In genomic region chr16:51157698-51158097, GRCh38 we compare ENCODE assay signal across 25 cellular contexts. TPM values are rescaled to one million over a fixed set of nuclear protein-coding genes. Genes with fewer than 3 reads are reported as not detected.
DNase-seq lines count a peak whose midpoint lies in the region; ATAC-seq, FAIRE-seq and TF ChIP-seq lines count a peak whose summit lies in the region.
"Had no signal": no experiment of that assay in that cellular context is flagged by ENCODE, and none has a peak within 500 bp of the region (broad histone marks: within the 10 kb centered on the region; RNA-seq: fewer than 3 reads in every experiment).

No MANE protein-coding gene starts in this region.

- DNase-seq in IMR-90 (no peak), fibroblast of peridontal ligament (ENCODE audit: extremely low read depth) (peak; percentile 18), HepG2 (ENCODE audit: low spot score) (no peak), renal cortical epithelial cell (ENCODE audit: low read depth) (peak; percentile 65), GOT3 (lab: John Stamatoyannopoulos, UW) (no peak)
- DNase-seq: CD8-positive, alpha-beta memory T cell; DMS79; NCI-H1417 treated with DMSO at 0.1 percent for 48 hours; NCI-H1930; NCI-H2171; NCI-H510A; NCI-H774; PC-3; SJCRH30 had no signal

- H2AK9ac ChIP-seq in IMR-90 (replicated peaks; ENCODE audit: low read depth, low read length, poor library complexity) = no peak overlapping the region

- peak overlapping the region; percentile 34; the same call in 1 of the 2 replicates for H3K14ac ChIP-seq in IMR-90 (replicated peaks; ENCODE audit: low read depth, low read length)

- POLR2A ChIA-PET in IMR-90 (lab: Charles Lee; ENCODE audit: unreplicated experiment) = no interaction called here
- POLR2A ChIA-PET in HepG2 (lab: Yijun Ruan, JAX) = no interaction called here

- in situ Hi-C loops in IMR-90 (cut with MboI; ENCODE audit: low sequenced_read_pairs) = no loop called here
- in situ Hi-C loops in HepG2 (cut with HindIII; ENCODE audit: extremely low pct_ligation_motif_present, low pct_unique_long_range_greater_than_20kb) = no loop called here

- ATAC-seq in IMR-90 (ENCODE audit: low read depth) (no peak), HepG2 (no peak), HG03565 (IDR thresholded peaks at IDR 0.05; ENCODE audit: unreplicated experiment) (no peak), HG03196 (IDR thresholded peaks at IDR 0.05; ENCODE audit: unreplicated experiment) (no peak), GM18861 (IDR thresholded peaks at IDR 0.05; ENCODE audit: unreplicated experiment) (no peak)
- ATAC-seq: K562, PC-3 had no signal

- no peak overlapping the region for H2AK5ac ChIP-seq in IMR-90 (ENCODE audit: low read depth, low read length)

- peak overlapping the region; percentile 68; the same call in 1 of the 2 replicates for H3K18ac ChIP-seq in IMR-90 (ENCODE audit: low read depth, low read length)

- H3K9me3 ChIP-seq in IMR-90 (ENCODE audit: control insufficient read depth, insufficient read depth, low read length) (no peaks in the 10 kb centered on the region), HepG2 (ENCODE audit: low read length) (no peaks in the 10 kb centered on the region)
- H3K9me3 ChIP-seq: SJCRH30 had no signal

- H3K4me1 ChIP-seq in IMR-90 (ENCODE audit: control insufficient read depth, insufficient read depth, low read length) = peaks cover 12% of the 10 kb centered on the region
- peaks cover 44% of the 10 kb centered on the region for H3K4me1 ChIP-seq in HepG2 (ENCODE audit: insufficient read depth, low read length)
- H3K4me1 ChIP-seq: SJCRH30 had no signal

- TF ChIP-seq CTCF in IMR-90 (conservative IDR thresholded peaks at IDR 0.05; ENCODE audit: low read depth, low read length) = no peak
- TF ChIP-seq CTCF in HepG2 (CRISPR knock-in tag; IDR thresholded peaks at IDR 0.05) = no peak

- H3K36me3 ChIP-seq in IMR-90 (ENCODE audit: control insufficient read depth, insufficient read depth, low read length) (no peaks in the 10 kb centered on the region), HepG2 (replicated peaks in 1 of 2; ENCODE audit: control insufficient read depth in 1 of 2, insufficient read depth in 2 of 2, low read length in 2 of 2) (no peaks in the 10 kb centered on the region)
- H3K36me3 ChIP-seq: BLaER1 treated with 17β-estradiol and CSF1 and Interleukin-3, amounts not matched to agents 10 nM and 100 nM; SJCRH30 had no signal

- TF ChIP-seq POLR2A in IMR-90 (IDR thresholded peaks at IDR 0.05; ENCODE audit: low read depth, low read length) (no peak), HepG2 (IDR thresholded peaks at IDR 0.05; ENCODE audit: insufficient read depth in 1 of 2, low read depth in 2 of 2, low read length in 2 of 2) (no peak)

- WGBS in IMR-90 (ENCODE audit: extremely low coverage in 2 of 2, insufficient read length in 1 of 2), 2 experiments = no CpG with 5 or more reads among the region's 2 CpGs
- 10% methylated on average over 2 of the region's 2 CpGs for WGBS in HepG2 (ENCODE audit: low lambda C conversion rate)

- H4K5ac ChIP-seq in IMR-90 (ENCODE audit: low read depth, low read length) = peak overlapping the region; percentile 42; the same call in 1 of the 2 replicates

- H2BK120ac ChIP-seq in IMR-90 (ENCODE audit: low read depth, low read length) = peak overlapping the region; percentile 56

- H4K8ac ChIP-seq in IMR-90 (ENCODE audit: low read depth in 2 of 2, low read length in 2 of 2) = peak overlapping the region; percentile 52 to 60; a peak in 2 of 4 replicates

- H4K20me1 ChIP-seq in IMR-90 (ENCODE audit: insufficient read depth, low read length) (0 out of 2 replicates have a peak, but pooled peaks cover 5% of the 10 kb centered on the region), HepG2 (ENCODE audit: insufficient read depth, low read length) (no peaks in the 10 kb centered on the region)

- TF ChIP-seq EP300 in HepG2 (IDR thresholded peaks at IDR 0.05; ENCODE audit: low read depth in 2 of 2, low read length in 2 of 2) (no peak), HepG2 (CRISPR knock-in tag; IDR thresholded peaks at IDR 0.05; ENCODE audit: borderline replicate concordance) (no peak)

- BruUV-seq in IMR-90 (replicated peaks; lab: Mats Ljungman, UMichigan) (no TSS peak), HepG2 (replicated peaks; lab: Mats Ljungman, UMichigan) (no TSS peak)

- H2BK15ac ChIP-seq in IMR-90 (ENCODE audit: low read depth, low read length) = no peak overlapping the region

- H3K4me3 ChIP-seq in IMR-90 (ENCODE audit: insufficient read depth, low read depth, low read length) (no peak overlapping the region), HepG2 (replicated peaks in 1 of 3; ENCODE audit: insufficient read depth in 1 of 3, low read depth in 2 of 3, low read length in 3 of 3) (no peak overlapping the region)
- H3K4me3 ChIP-seq: BLaER1 treated with 17β-estradiol and CSF1 and Interleukin-3, amounts not matched to agents 10 nM and 100 nM; K562; SJCRH30 had no signal

- TF ChIP-seq RAD21 in IMR-90 (IDR thresholded peaks at IDR 0.05; ENCODE audit: low read length) (no peak), HepG2 (CRISPR knock-in tag; IDR thresholded peaks at IDR 0.05) (no peak)

- H3K4ac ChIP-seq in IMR-90 (ENCODE audit: low read depth, low read length) = peak overlapping the region; percentile 37

- CTCF ChIA-PET in IMR-90 (lab: Yijun Ruan, JAX) = no interaction called here
- CTCF ChIA-PET in HepG2 (lab: Yijun Ruan, JAX; ENCODE audit: low intra/inter-chr PET ratio, low total read pairs) = no interaction called here

- no peak overlapping the region for H3K56ac ChIP-seq in IMR-90 (ENCODE audit: extremely low read depth, insufficient read depth, low read length)

- 0 out of 2 replicates have a peak overlapping the region, but pooled peaks have one; percentile 19 for H4K91ac ChIP-seq in IMR-90 (ENCODE audit: insufficient read depth, low read depth, low read length)

- H3K23ac ChIP-seq in IMR-90 (ENCODE audit: low read depth, low read length) = 0 out of 2 replicates have a peak overlapping the region, but pooled peaks have one; percentile 70

- H3K79me2 ChIP-seq in HepG2 (ENCODE audit: insufficient read depth, low read length) = no peaks in the 10 kb centered on the region

- no peak overlapping the region for H2BK20ac ChIP-seq in IMR-90 (ENCODE audit: low read depth, low read length)

- FAIRE-seq in HepG2 (lab: Jason Lieb, UNC) = no peak
- FAIRE-seq: A204.1, D721Med, H54, K562 had no signal

- H3K9me1 ChIP-seq in IMR-90 (ENCODE audit: insufficient read depth, low read length) = peaks cover 3% of the 10 kb centered on the region; the same call in 1 of the 2 replicates

- no peak overlapping the region for H2AFZ ChIP-seq in IMR-90 (replicated peaks; ENCODE audit: low read length, poor library complexity)
- no peak overlapping the region for H2AFZ ChIP-seq in HepG2 (ENCODE audit: low read length)

- H3K27ac ChIP-seq in IMR-90 (ENCODE audit: insufficient read depth, low read length) = peak overlapping the region; percentile 4; the same call in 1 of the 2 replicates
- no peak overlapping the region for H3K27ac ChIP-seq in HepG2 (ENCODE audit: extremely low read length, insufficient read depth, low read length)
- H3K27ac ChIP-seq: BLaER1 treated with 17β-estradiol and CSF1 and Interleukin-3, amounts not matched to agents 10 nM and 100 nM; HL-60; RWPE1; SJCRH30 had no signal

- dilution Hi-C loops in IMR-90 (cut with HindIII; ENCODE audit: low sequenced_read_pairs, unreplicated experiment) = no loop called here

- intact Hi-C loops in IMR-90 (cut with micrococcal nuclease) = loop anchor here (10.0 kb wide), 2 partner anchors 167 to 237 kb away; no protein-coding TSS in a partner anchor
- intact Hi-C loops in HepG2 (cut with micrococcal nuclease; ENCODE audit: unreplicated experiment) = loop anchor here (5.0 kb wide), 1 partner anchor 80 kb away; no protein-coding TSS in a partner anchor

- H3K4me2 ChIP-seq in IMR-90 (ENCODE audit: low read depth, low read length) = no peak overlapping the region
- no peak overlapping the region for H3K4me2 ChIP-seq in HepG2 (ENCODE audit: low read depth, low read length)
- H3K4me2 ChIP-seq: BLaER1 treated with 17β-estradiol and CSF1 and Interleukin-3, amounts not matched to agents 10 nM and 100 nM had no signal

- peaks cover 3% of the 10 kb centered on the region; the same call in 1 of the 2 replicates for H3K27me3 ChIP-seq in IMR-90 (ENCODE audit: control insufficient read depth, insufficient read depth, low read length)
- H3K27me3 ChIP-seq in HepG2 (ENCODE audit: control insufficient read depth in 1 of 2, insufficient read depth in 2 of 2, low read length in 2 of 2) = peaks cover 6 to 31% of the 10 kb centered on the region in 2 experiments
- H3K27me3 ChIP-seq: SJCRH30 had no signal

- H3K79me1 ChIP-seq in IMR-90 (ENCODE audit: low read depth in 1 of 2, low read length in 2 of 2) = peaks cover 17 to 37% of the 10 kb centered on the region in 2 experiments

- peak overlapping the region; percentile 13; the same call in 1 of the 2 replicates for H3K9ac ChIP-seq in IMR-90 (ENCODE audit: low read depth, low read length)
- H3K9ac ChIP-seq in HepG2 (ENCODE audit: insufficient read depth, low read depth, low read length) = no peak overlapping the region
- H3K9ac ChIP-seq: BLaER1 treated with 17β-estradiol and CSF1 and Interleukin-3, amounts not matched to agents 10 nM and 100 nM had no signal

- H2BK5ac ChIP-seq in IMR-90 (ENCODE audit: low read depth, low read length, poor library complexity, severe bottlenecking) = peak overlapping the region; percentile 57

RNA-seq across cellular contexts. Expression of gene SALL1, which starts 6.6 kb away (rescaled TPM):
- total RNA-seq in IMR-90 (2012; rRNA removed) (0.83 and 0.90 TPM in 2 replicates), HepG2 (2016; rRNA removed; fragmentation: Illumina TruSeq; extraction: Trizol) (12.3 and 18.5 TPM in 2 replicates), renal cortical epithelial cell (3.1 and 25.2 TPM in 2 replicates)
- polyA plus RNA-seq in IMR-90 (2012; rRNA removed) (4.8 and 5.2 TPM in 2 replicates), HepG2 (2011; rRNA removed) (5.9 and 6.6 TPM in 2 replicates)
- 1.9 and 2.5 TPM in 2 replicates for polyA plus RNA-seq in IMR-90 (2012; cell fraction: cytosol; rRNA removed)
- polyA plus RNA-seq in IMR-90 (2012; cell fraction: nucleus; rRNA removed; ENCODE audit: low replicate concordance) = 5.5 and 7.8 TPM in 2 replicates
- total RNA-seq in HepG2 (2016; cell fraction: cytosol; rRNA removed; fragmentation: Illumina TruSeq; extraction: Trizol; ENCODE audit: low read depth) = 3.8 and 4.7 TPM in 2 replicates
- total RNA-seq in HepG2 (2016; cell fraction: insoluble cytoplasmic fraction; rRNA removed; fragmentation: Illumina TruSeq; extraction: Trizol) = 12.7 and 13.5 TPM in 2 replicates
- total RNA-seq in HepG2 (2016; cell fraction: membrane; rRNA removed; fragmentation: Illumina TruSeq; extraction: Trizol) = 12.7 and 14.2 TPM in 2 replicates
- total RNA-seq in HepG2 (2016; cell fraction: nucleus; rRNA removed; fragmentation: Illumina TruSeq; extraction: Trizol) = 12.5 and 15.2 TPM in 2 replicates
- 3.8 and 4.0 TPM in 2 replicates for polyA plus RNA-seq in HepG2 (2011; cell fraction: cytosol; rRNA removed)
- polyA plus RNA-seq in HepG2 (2011; cell fraction: nucleus; rRNA removed) = 7.7 TPM in 2 replicates
- polyA plus RNA-seq in HepG2 (2012) = 6.2 and 6.9 TPM in 2 replicates
- polyA plus RNA-seq in HepG2 (2016; cell fraction: cytosol; fragmentation: Illumina TruSeq; extraction: Trizol; ENCODE audit: low read depth) = 2.3 and 3.0 TPM in 2 replicates
- polyA plus RNA-seq in HepG2 (2016; cell fraction: insoluble cytoplasmic fraction; fragmentation: Illumina TruSeq; extraction: Trizol; ENCODE audit: low read depth) = 16.0 and 21.0 TPM in 2 replicates
- polyA plus RNA-seq in HepG2 (2016; cell fraction: membrane; fragmentation: Illumina TruSeq; extraction: Trizol; ENCODE audit: low read depth) = 8.5 and 9.6 TPM in 2 replicates
- polyA plus RNA-seq in HepG2 (2016; cell fraction: nucleus; fragmentation: Illumina TruSeq; extraction: Trizol; ENCODE audit: insufficient read depth, low read depth) = 30.9 and 34.8 TPM in 2 replicates
- polyA minus RNA-seq in HepG2 (2011; rRNA and poly(A)+ RNA removed; ENCODE audit: low replicate concordance) = 0.02 and 5.6 TPM in 2 replicates
- 3.4 and 4.2 TPM in 2 replicates for polyA minus RNA-seq in HepG2 (2011; cell fraction: cytosol; rRNA and poly(A)+ RNA removed)
- polyA minus RNA-seq in HepG2 (2011; cell fraction: nucleus; rRNA and poly(A)+ RNA removed) = 4.0 and 4.2 TPM in 2 replicates
- total RNA-seq: CD8-positive, alpha-beta memory T cell; G401; K562; PC-3 had no signal
- polyA plus RNA-seq: CD8-positive, alpha-beta memory T cell; K562 had no signal

Comparison
In these comparisons a context has a peak if more than half of its experiments do, and no peak if none do; other contexts are left out.
1. DNase-seq: peak in fibroblast of peridontal ligament (single experiment) and renal cortical epithelial cell (single experiment); none in IMR-90 (single experiment), HepG2 (single experiment) and GOT3 (single experiment).